1 cellular context compared by ENCODE assay signal in the genomic region with DNA sequence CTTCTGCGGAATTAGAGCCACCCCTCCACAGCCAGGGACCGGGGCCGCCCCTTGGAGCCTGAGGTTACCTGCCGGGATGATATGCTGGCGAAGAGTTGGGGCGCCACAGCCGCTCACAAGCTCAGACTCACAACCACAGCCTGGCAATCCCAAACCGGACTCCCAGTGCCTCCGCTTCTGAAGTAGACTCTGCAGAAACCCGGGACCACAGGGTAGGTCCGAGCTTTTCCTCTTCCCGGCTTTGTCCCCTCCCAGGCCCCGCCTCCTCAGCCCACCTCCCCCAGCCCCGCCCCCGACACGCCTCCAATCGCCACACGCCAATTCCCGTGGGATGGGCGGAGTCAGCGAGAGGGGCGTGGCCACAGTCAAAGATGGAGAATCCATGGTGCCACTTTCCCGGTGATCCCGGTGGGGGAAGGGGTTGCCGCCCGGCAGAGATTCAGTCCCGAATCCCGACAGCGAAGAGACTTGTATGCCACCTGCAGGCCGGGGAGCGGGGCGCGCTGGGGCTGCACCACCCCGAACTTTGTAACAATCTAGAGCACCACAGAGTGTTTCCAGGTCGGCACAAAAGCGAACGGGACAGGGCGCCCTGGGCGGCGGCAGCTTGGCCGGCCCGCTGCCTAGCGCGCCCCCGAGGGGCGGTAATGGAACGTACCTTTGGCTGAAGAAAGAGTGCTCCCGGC.
TF ChIP-seq lines count a peak whose summit lies in the region.

Gene IDH1 (minus strand): TSS at position 201 of the 686 bp plus-strand sequence. CDS start 3,520 bp downstream, outside the sequence.

TF ChIP-seq in HepG2, 621 proteins besides CTCF, POLR2A, EP300 and RAD21 (continued from another document and continues in another):
- TF ChIP-seq, protein P1, sequence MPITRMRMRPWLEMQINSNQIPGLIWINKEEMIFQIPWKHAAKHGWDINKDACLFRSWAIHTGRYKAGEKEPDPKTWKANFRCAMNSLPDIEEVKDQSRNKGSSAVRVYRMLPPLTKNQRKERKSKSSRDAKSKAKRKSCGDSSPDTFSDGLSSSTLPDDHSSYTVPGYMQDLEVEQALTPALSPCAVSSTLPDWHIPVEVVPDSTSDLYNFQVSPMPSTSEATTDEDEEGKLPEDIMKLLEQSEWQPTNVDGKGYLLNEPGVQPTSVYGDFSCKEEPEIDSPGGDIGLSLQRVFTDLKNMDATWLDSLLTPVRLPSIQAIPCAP (CRISPR knock-in tag; IDR thresholded peaks at IDR 0.05; ENCODE audit: low read depth), result no peak
- no peak for TF ChIP-seq DPF2 (CRISPR knock-in tag; IDR thresholded peaks at IDR 0.05; ENCODE audit: borderline replicate concordance, low read depth)
- TF ChIP-seq CHD4 (IDR thresholded peaks at IDR 0.05; ENCODE audit: borderline replicate concordance, low read length), result no peak
- no peak; the same call in 1 of the 2 replicates for TF ChIP-seq ZNF367 (CRISPR knock-in tag; IDR thresholded peaks at IDR 0.05; ENCODE audit: borderline replicate concordance)
- 0 out of 2 replicates have a peak, but pooled peaks have one; percentile 68 for TF ChIP-seq ZNF572 (CRISPR knock-in tag; IDR thresholded peaks at IDR 0.05)
- no peak for TF ChIP-seq TCF12 (IDR thresholded peaks at IDR 0.05)
- no peak; the same call in 1 of the 2 replicates for TF ChIP-seq TCF12 (CRISPR knock-in tag; IDR thresholded peaks at IDR 0.05)
- peak; percentile 82 for TF ChIP-seq HOXA3 (CRISPR knock-in tag; IDR thresholded peaks at IDR 0.05)
- TF ChIP-seq FOXC1 (CRISPR knock-in tag; IDR thresholded peaks at IDR 0.05; ENCODE audit: borderline replicate concordance), result no peak
- TF ChIP-seq CBX2 (IDR thresholded peaks at IDR 0.05; ENCODE audit: low read depth, low read length), result no peak
- no peak for TF ChIP-seq CBX2 (CRISPR knock-in tag; IDR thresholded peaks at IDR 0.05; ENCODE audit: low read depth)
- TF ChIP-seq SNRNP70 (IDR thresholded peaks at IDR 0.05; ENCODE audit: low read depth, low read length), result no peak
- TF ChIP-seq, protein P2, sequence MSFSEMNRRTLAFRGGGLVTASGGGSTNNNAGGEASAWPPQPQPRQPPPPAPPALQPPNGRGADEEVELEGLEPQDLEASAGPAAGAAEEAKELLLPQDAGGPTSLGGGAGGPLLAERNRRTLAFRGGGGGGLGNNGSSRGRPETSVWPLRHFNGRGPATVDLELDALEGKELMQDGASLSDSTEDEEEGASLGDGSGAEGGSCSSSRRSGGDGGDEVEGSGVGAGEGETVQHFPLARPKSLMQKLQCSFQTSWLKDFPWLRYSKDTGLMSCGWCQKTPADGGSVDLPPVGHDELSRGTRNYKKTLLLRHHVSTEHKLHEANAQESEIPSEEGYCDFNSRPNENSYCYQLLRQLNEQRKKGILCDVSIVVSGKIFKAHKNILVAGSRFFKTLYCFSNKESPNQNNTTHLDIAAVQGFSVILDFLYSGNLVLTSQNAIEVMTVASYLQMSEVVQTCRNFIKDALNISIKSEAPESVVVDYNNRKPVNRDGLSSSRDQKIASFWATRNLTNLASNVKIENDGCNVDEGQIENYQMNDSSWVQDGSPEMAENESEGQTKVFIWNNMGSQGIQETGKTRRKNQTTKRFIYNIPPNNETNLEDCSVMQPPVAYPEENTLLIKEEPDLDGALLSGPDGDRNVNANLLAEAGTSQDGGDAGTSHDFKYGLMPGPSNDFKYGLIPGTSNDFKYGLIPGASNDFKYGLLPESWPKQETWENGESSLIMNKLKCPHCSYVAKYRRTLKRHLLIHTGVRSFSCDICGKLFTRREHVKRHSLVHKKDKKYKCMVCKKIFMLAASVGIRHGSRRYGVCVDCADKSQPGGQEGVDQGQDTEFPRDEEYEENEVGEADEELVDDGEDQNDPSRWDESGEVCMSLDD (CRISPR knock-in tag; IDR thresholded peaks at IDR 0.05; ENCODE audit: borderline replicate concordance), result peak; percentile 85; the same call in 1 of the 2 replicates
- TF ChIP-seq ZNF569 (CRISPR knock-in tag; IDR thresholded peaks at IDR 0.05; ENCODE audit: borderline replicate concordance), result no peak
- TF ChIP-seq, protein P3, sequence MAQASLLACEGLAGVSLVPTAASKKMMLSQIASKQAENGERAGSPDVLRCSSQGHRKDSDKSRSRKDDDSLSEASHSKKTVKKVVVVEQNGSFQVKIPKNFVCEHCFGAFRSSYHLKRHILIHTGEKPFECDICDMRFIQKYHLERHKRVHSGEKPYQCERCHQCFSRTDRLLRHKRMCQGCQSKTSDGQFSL (CRISPR knock-in tag; IDR thresholded peaks at IDR 0.05), result peak; percentile 70; the same call in 1 of the 2 replicates
- no peak for TF ChIP-seq SPEN (CRISPR knock-in tag; IDR thresholded peaks at IDR 0.05; ENCODE audit: low read depth)
- TF ChIP-seq, protein P4, sequence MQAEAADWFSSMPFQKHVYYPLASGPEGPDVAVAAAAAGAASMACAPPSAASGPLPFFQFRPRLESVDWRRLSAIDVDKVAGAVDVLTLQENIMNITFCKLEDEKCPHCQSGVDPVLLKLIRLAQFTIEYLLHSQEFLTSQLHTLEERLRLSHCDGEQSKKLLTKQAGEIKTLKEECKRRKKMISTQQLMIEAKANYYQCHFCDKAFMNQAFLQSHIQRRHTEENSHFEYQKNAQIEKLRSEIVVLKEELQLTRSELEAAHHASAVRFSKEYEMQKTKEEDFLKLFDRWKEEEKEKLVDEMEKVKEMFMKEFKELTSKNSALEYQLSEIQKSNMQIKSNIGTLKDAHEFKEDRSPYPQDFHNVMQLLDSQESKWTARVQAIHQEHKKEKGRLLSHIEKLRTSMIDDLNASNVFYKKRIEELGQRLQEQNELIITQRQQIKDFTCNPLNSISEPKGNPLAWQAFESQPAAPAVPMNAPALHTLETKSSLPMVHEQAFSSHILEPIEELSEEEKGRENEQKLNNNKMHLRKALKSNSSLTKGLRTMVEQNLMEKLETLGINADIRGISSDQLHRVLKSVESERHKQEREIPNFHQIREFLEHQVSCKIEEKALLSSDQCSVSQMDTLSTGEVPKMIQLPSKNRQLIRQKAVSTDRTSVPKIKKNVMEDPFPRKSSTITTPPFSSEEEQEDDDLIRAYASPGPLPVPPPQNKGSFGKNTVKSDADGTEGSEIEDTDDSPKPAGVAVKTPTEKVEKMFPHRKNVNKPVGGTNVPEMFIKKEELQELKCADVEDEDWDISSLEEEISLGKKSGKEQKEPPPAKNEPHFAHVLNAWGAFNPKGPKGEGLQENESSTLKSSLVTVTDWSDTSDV (CRISPR knock-in tag; IDR thresholded peaks at IDR 0.05), result peak; percentile 64; the same call in 1 of the 2 replicates
- TF ChIP-seq ZNF354B (CRISPR knock-in tag; IDR thresholded peaks at IDR 0.05), result 0 out of 2 replicates have a peak, but pooled peaks have one; percentile 43
- TF ChIP-seq, protein P5, sequence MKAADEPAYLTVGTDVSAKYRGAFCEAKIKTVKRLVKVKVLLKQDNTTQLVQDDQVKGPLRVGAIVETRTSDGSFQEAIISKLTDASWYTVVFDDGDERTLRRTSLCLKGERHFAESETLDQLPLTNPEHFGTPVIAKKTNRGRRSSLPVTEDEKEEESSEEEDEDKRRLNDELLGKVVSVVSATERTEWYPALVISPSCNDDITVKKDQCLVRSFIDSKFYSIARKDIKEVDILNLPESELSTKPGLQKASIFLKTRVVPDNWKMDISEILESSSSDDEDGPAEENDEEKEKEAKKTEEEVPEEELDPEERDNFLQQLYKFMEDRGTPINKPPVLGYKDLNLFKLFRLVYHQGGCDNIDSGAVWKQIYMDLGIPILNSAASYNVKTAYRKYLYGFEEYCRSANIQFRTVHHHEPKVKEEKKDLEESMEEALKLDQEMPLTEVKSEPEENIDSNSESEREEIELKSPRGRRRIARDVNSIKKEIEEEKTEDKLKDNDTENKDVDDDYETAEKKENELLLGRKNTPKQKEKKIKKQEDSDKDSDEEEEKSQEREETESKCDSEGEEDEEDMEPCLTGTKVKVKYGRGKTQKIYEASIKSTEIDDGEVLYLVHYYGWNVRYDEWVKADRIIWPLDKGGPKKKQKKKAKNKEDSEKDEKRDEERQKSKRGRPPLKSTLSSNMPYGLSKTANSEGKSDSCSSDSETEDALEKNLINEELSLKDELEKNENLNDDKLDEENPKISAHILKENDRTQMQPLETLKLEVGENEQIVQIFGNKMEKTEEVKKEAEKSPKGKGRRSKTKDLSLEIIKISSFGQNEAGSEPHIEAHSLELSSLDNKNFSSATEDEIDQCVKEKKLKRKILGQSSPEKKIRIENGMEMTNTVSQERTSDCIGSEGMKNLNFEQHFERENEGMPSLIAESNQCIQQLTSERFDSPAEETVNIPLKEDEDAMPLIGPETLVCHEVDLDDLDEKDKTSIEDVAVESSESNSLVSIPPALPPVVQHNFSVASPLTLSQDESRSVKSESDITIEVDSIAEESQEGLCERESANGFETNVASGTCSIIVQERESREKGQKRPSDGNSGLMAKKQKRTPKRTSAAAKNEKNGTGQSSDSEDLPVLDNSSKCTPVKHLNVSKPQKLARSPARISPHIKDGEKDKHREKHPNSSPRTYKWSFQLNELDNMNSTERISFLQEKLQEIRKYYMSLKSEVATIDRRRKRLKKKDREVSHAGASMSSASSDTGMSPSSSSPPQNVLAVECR (CRISPR knock-in tag; IDR thresholded peaks at IDR 0.05; ENCODE audit: borderline replicate concordance), result peak; percentile 71; the same call in 1 of the 2 replicates
- TF ChIP-seq ETV6 (CRISPR knock-in tag; conservative IDR thresholded peaks at IDR 0.05), result 0 out of 2 replicates have a peak, but pooled peaks have one; percentile 39
- TF ChIP-seq HDAC1 (CRISPR knock-in tag; IDR thresholded peaks at IDR 0.05), result peak; percentile 62
- TF ChIP-seq, protein P6, sequence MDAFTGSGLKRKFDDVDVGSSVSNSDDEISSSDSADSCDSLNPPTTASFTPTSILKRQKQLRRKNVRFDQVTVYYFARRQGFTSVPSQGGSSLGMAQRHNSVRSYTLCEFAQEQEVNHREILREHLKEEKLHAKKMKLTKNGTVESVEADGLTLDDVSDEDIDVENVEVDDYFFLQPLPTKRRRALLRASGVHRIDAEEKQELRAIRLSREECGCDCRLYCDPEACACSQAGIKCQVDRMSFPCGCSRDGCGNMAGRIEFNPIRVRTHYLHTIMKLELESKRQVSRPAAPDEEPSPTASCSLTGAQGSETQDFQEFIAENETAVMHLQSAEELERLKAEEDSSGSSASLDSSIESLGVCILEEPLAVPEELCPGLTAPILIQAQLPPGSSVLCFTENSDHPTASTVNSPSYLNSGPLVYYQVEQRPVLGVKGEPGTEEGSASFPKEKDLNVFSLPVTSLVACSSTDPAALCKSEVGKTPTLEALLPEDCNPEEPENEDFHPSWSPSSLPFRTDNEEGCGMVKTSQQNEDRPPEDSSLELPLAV (CRISPR knock-in tag; conservative IDR thresholded peaks at IDR 0.05; ENCODE audit: low read depth), result no peak
- TF ChIP-seq ZNF124 (CRISPR knock-in tag; IDR thresholded peaks at IDR 0.05), result peak; percentile 78; the same call in 1 of the 2 replicates
- TF ChIP-seq ZFYVE20 (CRISPR knock-in tag; IDR thresholded peaks at IDR 0.05; ENCODE audit: borderline replicate concordance, low read depth), result no peak
- TF ChIP-seq NR1H2 (CRISPR knock-in tag; IDR thresholded peaks at IDR 0.05; ENCODE audit: borderline replicate concordance, low read depth), result peak; percentile 9; the same call in 1 of the 2 replicates
- TF ChIP-seq ZNF674 (CRISPR knock-in tag; IDR thresholded peaks at IDR 0.05; ENCODE audit: low read depth), result 0 out of 2 replicates have a peak, but pooled peaks have one; percentile 67
- peak; percentile 74; the same call in 1 of the 2 replicates for TF ChIP-seq ZNF224 (CRISPR knock-in tag; IDR thresholded peaks at IDR 0.05)
- peak; percentile 63 for TF ChIP-seq ZNF883 (CRISPR knock-in tag; IDR thresholded peaks at IDR 0.05; ENCODE audit: not compliant biosample characterization)
- TF ChIP-seq MTERF4 (CRISPR knock-in tag; IDR thresholded peaks at IDR 0.05), result 0 out of 2 replicates have a peak, but pooled peaks have one; percentile 24
- TF ChIP-seq TMF1 (CRISPR knock-in tag; IDR thresholded peaks at IDR 0.05; ENCODE audit: low read depth), result peak; percentile 37
- TF ChIP-seq ZNF773 (CRISPR knock-in tag; IDR thresholded peaks at IDR 0.05; ENCODE audit: borderline replicate concordance), result no peak
- peak; percentile 11; the same call in 1 of the 2 replicates for TF ChIP-seq ZNF619 (CRISPR knock-in tag; IDR thresholded peaks at IDR 0.05)
- TF ChIP-seq FOXA1 (IDR thresholded peaks at IDR 0.05), result no peak
- TF ChIP-seq FOXA1 (CRISPR knock-in tag; IDR thresholded peaks at IDR 0.05), result 0 out of 2 replicates have a peak, but pooled peaks have one; percentile 4
- TF ChIP-seq ZBTB8A (CRISPR knock-in tag; IDR thresholded peaks at IDR 0.05; ENCODE audit: borderline replicate concordance, low read depth), result no peak
- no peak; the same call in 1 of the 2 replicates for TF ChIP-seq ZNF557 (CRISPR knock-in tag; IDR thresholded peaks at IDR 0.05)
- TF ChIP-seq, protein P7, sequence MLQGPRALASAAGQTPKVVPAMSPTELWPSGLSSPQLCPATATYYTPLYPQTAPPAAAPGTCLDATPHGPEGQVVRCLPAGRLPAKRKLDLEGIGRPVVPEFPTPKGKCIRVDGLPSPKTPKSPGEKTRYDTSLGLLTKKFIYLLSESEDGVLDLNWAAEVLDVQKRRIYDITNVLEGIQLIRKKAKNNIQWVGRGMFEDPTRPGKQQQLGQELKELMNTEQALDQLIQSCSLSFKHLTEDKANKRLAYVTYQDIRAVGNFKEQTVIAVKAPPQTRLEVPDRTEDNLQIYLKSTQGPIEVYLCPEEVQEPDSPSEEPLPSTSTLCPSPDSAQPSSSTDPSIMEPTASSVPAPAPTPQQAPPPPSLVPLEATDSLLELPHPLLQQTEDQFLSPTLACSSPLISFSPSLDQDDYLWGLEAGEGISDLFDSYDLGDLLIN (CRISPR knock-in tag; IDR thresholded peaks at IDR 0.05; ENCODE audit: borderline replicate concordance), result peak; percentile 35; the same call in 1 of the 2 replicates
- TF ChIP-seq HNF4G (IDR thresholded peaks at IDR 0.05; ENCODE audit: borderline replicate concordance, low read depth, low read length), result peak; percentile 4; the same call in 1 of the 2 replicates
- no peak for TF ChIP-seq HNF4G (CRISPR knock-in tag; IDR thresholded peaks at IDR 0.05; ENCODE audit: borderline replicate concordance, low read depth)
- TF ChIP-seq YY1 (IDR thresholded peaks at IDR 0.05; ENCODE audit: insufficient read depth, insufficient replicate concordance, low read depth, low read length), result peak; percentile 91
